In genomic region chr6:119349341-119350201, GRCh38 we compare ENCODE assay signal across 8 cellular contexts. TPM values are rescaled to one million over a fixed set of nuclear protein-coding genes. Genes with fewer than 3 reads are reported as not detected.
DNase-seq lines count a peak whose midpoint lies in the region; ATAC-seq and FAIRE-seq lines count a peak whose summit lies in the region.

MAN1A1 (minus strand) TSS chr6:119349761; CDS start chr6:119349065, 696 bp downstream.

- no peak within 1 kb of the TSS for H3K27ac ChIP-seq in SJSA1

- no peak for FAIRE-seq in frontal cortex (lab: Jason Lieb, UNC)

- peak; percentile 82 for ATAC-seq in GM21717 (IDR thresholded peaks at IDR 0.05; ENCODE audit: unreplicated experiment)

- H3K36me3 ChIP-seq in SJSA1 = no peaks in the 10 kb centered on the region

- 0 out of 2 replicates have a peak, but pooled peaks cover 3% of the 10 kb centered on the region for H3K9me3 ChIP-seq in SJSA1 (replicated peaks)

- H3K27me3 ChIP-seq in SJSA1 (replicated peaks) = peaks cover 55% of the 10 kb centered on the region

- DNase-seq in EL (peak; percentile 77), SJSA1 (ENCODE audit: low read depth in 1 of 2, low spot score in 2 of 2) (peak; percentile 42 to 55), frontal cortex (ENCODE audit: low spot score in 2 of 2) (peak; percentile 93 to 95), nucleus accumbens (lab: John Stamatoyannopoulos, UW) (peak in 55 of 56 donors; percentile 16 to 89 (median 65)), superior temporal gyrus (ENCODE audit: extremely low spot score) (peak; percentile 69)
- peak; percentile 71 for DNase-seq in Jurkat, Clone E6-1 (ENCODE audit: low read depth, low spot score)
- DNase-seq in activated naive CD4-positive, alpha-beta T cell (lab: John Stamatoyannopoulos, UW) = peak; percentile 67 to 85 (median 70)

- peak within 1 kb of the TSS; percentile 75 for H3K4me3 ChIP-seq in Jurkat, Clone E6-1 (ENCODE audit: low read length)
- H3K4me3 ChIP-seq in SJSA1 = peak within 1 kb of the TSS; percentile 49

- H3K4me1 ChIP-seq in SJSA1 (replicated peaks) = peaks cover 18% of the 10 kb centered on the region

RNA-seq across cellular contexts. Expression of gene MAN1A1, which starts in this region (rescaled TPM):
- 12.2 TPM for polyA plus RNA-seq in Jurkat, Clone E6-1 (2012; ENCODE audit: insufficient read depth, insufficient read length)
- total RNA-seq in SJSA1 (2014; rRNA removed; shearing (Covaris generic)) = 0.06 and 1.3 TPM in 2 replicates
- total RNA-seq in frontal cortex = 24.9 TPM

Comparison
In these comparisons a context has a peak if more than half of its experiments do, and no peak if none do; other contexts are left out.
1. RNA of gene MAN1A1 (total RNA-seq): 24.9 TPM in frontal cortex (single experiment); 0.06 to 1.3 TPM in SJSA1; every median in the first group is over 10 times any median in the second.
2. Peak in every context shown above with its lines, with median percentiles within 50 percentile points of each other: DNase-seq.